ENCODE assay signal across 32 cellular contexts in genomic region chr7:142250705-142251104, GRCh38. TPM values are rescaled to one million over a fixed set of nuclear protein-coding genes. Genes with fewer than 3 reads are reported as not detected.
"Had no signal": no experiment of that assay in that cellular context is flagged by ENCODE, and none has a peak within 500 bp of the region (broad histone marks: within the 10 kb centered on the region; RNA-seq: fewer than 3 reads in every experiment).

No MANE protein-coding gene starts in this region.

- H3K4me3 Mint-ChIP-seq: activated CD4-positive, alpha-beta T cell treated with anti-CD3 and anti-CD28 coated beads for 36 hours; activated naive CD8-positive, alpha-beta T cell; mesothelial cell of epicardium; naive B cell; nephron progenitor cell; stimulated activated naive B cell treated with anti-CD40 and anti-IgM and Interleukin-4, amounts not matched to agents 10 μg/mL and 1 μg/mL and 100 μg/mL, for 72 hours; T-helper 2 cell treated with Interferon-gamma antibody and Interleukin-4, amounts not matched to agents 5 μg/mL and 100 μg/mL, for 36 hours had no signal

- H3K27me3 Mint-ChIP-seq: naive B cell; stimulated activated naive B cell treated with anti-CD40 and anti-IgM and Interleukin-4, amounts not matched to agents 10 μg/mL and 1 μg/mL and 100 μg/mL, for 72 hours had no signal

- H3K36me3 Mint-ChIP-seq: activated naive CD8-positive, alpha-beta T cell; mesothelial cell of epicardium; naive B cell; stimulated activated naive B cell treated with anti-CD40 and anti-IgM and Interleukin-4, amounts not matched to agents 10 μg/mL and 1 μg/mL and 100 μg/mL, for 72 hours had no signal

- FAIRE-seq: keratinocyte, small intestine had no signal

- H3K9me3 Mint-ChIP-seq: mesothelial cell of epicardium; naive B cell; nephron progenitor cell; stimulated activated naive B cell treated with anti-CD40 and anti-IgM and Interleukin-4, amounts not matched to agents 10 μg/mL and 1 μg/mL and 100 μg/mL, for 72 hours; T-helper 2 cell treated with Interferon-gamma antibody and Interleukin-4, amounts not matched to agents 5 μg/mL and 100 μg/mL, for 36 hours had no signal

- H3K27ac Mint-ChIP-seq: activated CD4-positive, alpha-beta T cell treated with anti-CD3 and anti-CD28 coated beads for 36 hours; activated naive CD8-positive, alpha-beta T cell; mesothelial cell of epicardium; naive B cell; nephron progenitor cell; progenitor cell of endocrine pancreas; stimulated activated naive B cell treated with anti-CD40 and anti-IgM and Interleukin-4, amounts not matched to agents 10 μg/mL and 1 μg/mL and 100 μg/mL, for 72 hours; T-helper 2 cell treated with Interferon-gamma antibody and Interleukin-4, amounts not matched to agents 5 μg/mL and 100 μg/mL, for 36 hours had no signal

- ATAC-seq: activated CD4-positive, alpha-beta T cell treated with anti-CD3 and anti-CD28 coated beads for 36 hours; gastrocnemius medialis; left colon; sciatic nerve; stimulated activated naive B cell treated with anti-CD40 and anti-IgM and Interleukin-4, amounts not matched to agents 10 μg/mL and 1 μg/mL and 100 μg/mL, for 72 hours had no signal

- DNase-seq: activated CD4-positive, alpha-beta T cell treated with anti-CD3 and anti-CD28 coated beads for 36 hours; activated CD4-positive, alpha-beta T cell treated with anti-CD3 and anti-CD28 coated beads, Interleukin-2, amount 50 U/mL, for 4 hours; activated CD4-positive, CD25-positive, alpha-beta regulatory T cell; activated effector memory CD4-positive, alpha-beta T cell treated with Interleukin-2 at 50 U/mL for 16 hours; activated naive CD4-positive, alpha-beta T cell treated with Interleukin-2 at 50 U/mL for 16 hours; anterior cingulate cortex; cerebellar nuclear complex; dorsolateral prefrontal cortex; effector memory CD4-positive, alpha-beta T cell; gastrocnemius medialis; left colon; mammary epithelial cell; naive B cell; nephron progenitor cell; ovary; retina; small intestine; stimulated activated CD4-positive, alpha-beta T cell treated with anti-CD3 and anti-CD28 coated beads, Interleukin-1b, Interleukin-23, amount 100 ng/mL, for 48 hours; stimulated activated CD4-positive, alpha-beta T cell treated with anti-CD3 and anti-CD28 coated beads, Interleukin-4, amount 100 ng/mL, for 4 hours; stimulated activated naive B cell treated with anti-CD40 and anti-IgM and Interleukin-4, amounts not matched to agents 10 μg/mL and 1 μg/mL and 100 μg/mL, for 72 hours; stomach; thyroid gland; upper lobe of left lung had no signal

- H3K4me1 Mint-ChIP-seq: activated CD4-positive, alpha-beta T cell treated with anti-CD3 and anti-CD28 coated beads for 36 hours; naive B cell; nephron progenitor cell; stimulated activated naive B cell treated with anti-CD40 and anti-IgM and Interleukin-4, amounts not matched to agents 10 μg/mL and 1 μg/mL and 100 μg/mL, for 72 hours had no signal

RNA-seq across cellular contexts. Expression of gene PRSS58, which starts 7.2 kb away (rescaled TPM):
- total RNA-seq: activated CD4-positive, alpha-beta T cell treated with anti-CD3 and anti-CD28 coated beads for 36 hours; dorsolateral prefrontal cortex; epithelial cell of proximal tubule; gastrocnemius medialis; hepatocyte; left colon; liver; mammary epithelial cell; mesothelial cell of epicardium; ovary; progenitor cell of endocrine pancreas; sciatic nerve; stomach; thyroid gland; upper lobe of left lung had no signal
